11 cellular contexts compared by ENCODE assay signal in genomic region chr12:52011602-52012214, GRCh38.
"Had no signal": no experiment of that assay in that cellular context is flagged by ENCODE, and none has a peak within 500 bp of the region (broad histone marks: within the 10 kb centered on the region; RNA-seq: fewer than 3 reads in every experiment).

No MANE protein-coding gene starts in this region.

- DNase-seq: activated CD4-positive, alpha-beta memory T cell treated with anti-CD3 and anti-CD28 coated beads, Interleukin-2, amount 10 ng/mL, durations not matched to agents 7 days and 5 days; activated gamma-delta T cell; activated naive CD8-positive, alpha-beta T cell treated with anti-CD3 and anti-CD28 coated beads for 36 hours; activated T-cell treated with anti-CD3 and anti-CD28 coated beads, Interleukin-2, amount 50 U/mL, for 48 hours; brain microvascular endothelial cell; foreskin fibroblast; stimulated activated naive B cell treated with anti-CD40 and anti-IgM and Interleukin-4, amounts not matched to agents 10 μg/mL and 1 μg/mL and 100 μg/mL, for 72 hours had no signal

- H3K27ac Mint-ChIP-seq: activated CD4-positive, alpha-beta memory T cell treated with anti-CD3 and anti-CD28 coated beads, Interleukin-2, amount 10 ng/mL, durations not matched to agents 7 days and 5 days; activated naive CD8-positive, alpha-beta T cell treated with anti-CD3 and anti-CD28 coated beads for 36 hours; stimulated activated naive B cell treated with anti-CD40 and anti-IgM and Interleukin-4, amounts not matched to agents 10 μg/mL and 1 μg/mL and 100 μg/mL, for 72 hours had no signal

- H3K4me3 Mint-ChIP-seq: activated CD4-positive, alpha-beta memory T cell treated with anti-CD3 and anti-CD28 coated beads, Interleukin-2, amount 10 ng/mL, durations not matched to agents 7 days and 5 days; activated naive CD8-positive, alpha-beta T cell treated with anti-CD3 and anti-CD28 coated beads for 36 hours; stimulated activated naive B cell treated with anti-CD40 and anti-IgM and Interleukin-4, amounts not matched to agents 10 μg/mL and 1 μg/mL and 100 μg/mL, for 72 hours had no signal

- H3K4me3 ChIP-seq: smooth muscle cell, thoracic aorta had no signal

- H3K9me3 Mint-ChIP-seq: activated CD4-positive, alpha-beta memory T cell treated with anti-CD3 and anti-CD28 coated beads, Interleukin-2, amount 10 ng/mL, durations not matched to agents 7 days and 5 days; activated naive CD8-positive, alpha-beta T cell treated with anti-CD3 and anti-CD28 coated beads for 36 hours; stimulated activated naive B cell treated with anti-CD40 and anti-IgM and Interleukin-4, amounts not matched to agents 10 μg/mL and 1 μg/mL and 100 μg/mL, for 72 hours had no signal

- ATAC-seq: esophagus mucosa; stimulated activated naive B cell treated with anti-CD40 and anti-IgM and Interleukin-4, amounts not matched to agents 10 μg/mL and 1 μg/mL and 100 μg/mL, for 72 hours had no signal

- H3K36me3 ChIP-seq: brain microvascular endothelial cell, neutrophil, thoracic aorta had no signal

- H3K27me3 Mint-ChIP-seq: activated naive CD8-positive, alpha-beta T cell treated with anti-CD3 and anti-CD28 coated beads for 36 hours; stimulated activated naive B cell treated with anti-CD40 and anti-IgM and Interleukin-4, amounts not matched to agents 10 μg/mL and 1 μg/mL and 100 μg/mL, for 72 hours had no signal

- H3K9me3 ChIP-seq: neutrophil, thoracic aorta had no signal

- H3K27ac ChIP-seq: brain microvascular endothelial cell, neutrophil, thoracic aorta had no signal
